In the genomic region with DNA sequence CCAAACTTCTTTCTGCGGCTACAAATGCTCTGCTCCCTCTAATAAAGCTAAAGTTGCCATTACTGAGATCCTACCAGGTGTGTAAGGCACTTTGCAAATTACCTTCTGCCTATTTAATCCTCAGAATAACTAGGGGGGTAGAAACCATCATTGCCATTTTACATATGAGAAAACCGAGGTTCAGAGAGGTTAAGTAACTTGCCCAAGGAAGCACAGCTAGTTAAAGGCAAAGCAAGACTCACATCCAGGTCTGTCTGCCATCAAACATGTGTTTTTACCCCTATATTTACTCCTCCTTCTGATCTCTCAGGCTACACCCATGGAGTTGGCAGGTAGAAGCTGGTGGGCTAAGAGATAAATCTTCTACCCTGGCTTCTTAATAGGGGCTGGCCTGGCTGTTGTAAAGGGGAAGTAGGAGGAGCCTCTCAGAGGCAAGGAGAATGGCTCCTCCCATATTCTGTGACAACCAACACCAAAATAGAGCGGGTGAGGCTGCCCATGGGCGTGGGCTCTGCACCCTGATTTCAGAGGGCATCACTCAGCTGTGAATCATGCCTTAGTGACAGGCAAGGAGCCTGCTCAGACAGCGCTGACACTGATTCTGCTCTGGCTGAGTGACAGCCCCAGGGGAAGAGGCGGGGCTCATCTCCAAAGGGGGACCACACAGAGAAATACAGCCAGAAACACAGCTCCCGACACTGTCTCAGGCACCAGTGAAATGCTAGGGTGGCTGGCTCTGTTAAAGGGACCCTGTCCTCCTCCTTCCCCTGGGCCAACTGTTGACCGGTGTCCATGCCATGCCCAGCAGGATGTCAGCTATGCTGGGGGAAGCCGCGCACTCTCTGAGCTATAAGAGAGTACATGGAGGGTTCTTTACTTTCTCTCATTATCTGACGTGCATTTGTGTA, we compare ENCODE assay signal across 8 cellular contexts.
A peak's percentile ranks its signal among the peaks of the same experiment; 100 is the strongest.
DNase-seq lines count a peak whose midpoint lies in the region; ATAC-seq, FAIRE-seq and TF ChIP-seq lines count a peak whose summit lies in the region.

No MANE protein-coding gene starts in this region.

- no peak for FAIRE-seq in kidney (lab: Jason Lieb, UNC)

- H3K9me3 ChIP-seq in kidney (ENCODE audit: control insufficient read depth in 1 of 2, low read length in 2 of 2), result no peaks in the 10 kb centered on the region

- H3K4me3 ChIP-seq in astrocyte of the cerebellum (ENCODE audit: low read depth, low read length) (peak overlapping the region; percentile 22), kidney (ENCODE audit: low read length in 2 of 2) (no peak overlapping the region)

- DNase-seq in AG20443 (ENCODE audit: low spot score), result peak; percentile 75
- DNase-seq in T-helper 22 cell (ENCODE audit: low read depth), result peak; percentile 58
- no peak for DNase-seq in astrocyte of the cerebellum (ENCODE audit: low read depth)
- DNase-seq in kidney tubule cell (ENCODE audit: low spot score), result peak; percentile 87
- peak; percentile 69 for DNase-seq in stimulated activated CD4-positive, alpha-beta T cell treated with anti-CD3 and anti-CD28 coated beads, Interleukin-4, amount 100 ng/mL, for 24 hours
- DNase-seq in kidney, result no peak

- H3K27ac ChIP-seq in kidney (ENCODE audit: low read depth in 2 of 2, low read length in 2 of 2), result no peak overlapping the region

- TF ChIP-seq CTCF in astrocyte of the cerebellum (IDR thresholded peaks at IDR 0.05; ENCODE audit: low read depth, low read length, missing control alignments), result no peak
- TF ChIP-seq CTCF in kidney (IDR thresholded peaks at IDR 0.05; ENCODE audit: borderline replicate concordance, extremely low read depth, insufficient read depth), result no peak

- no peaks in the 10 kb centered on the region for H3K4me1 ChIP-seq in kidney (ENCODE audit: control insufficient read depth in 1 of 2, insufficient read depth in 1 of 2, low read depth in 1 of 2, low read length in 2 of 2)

- ATAC-seq in GM19467 (IDR thresholded peaks at IDR 0.05; ENCODE audit: unreplicated experiment), result peak; percentile 78
- ATAC-seq in HG03571 (IDR thresholded peaks at IDR 0.05; ENCODE audit: unreplicated experiment), result peak; percentile 74

- no peak overlapping the region for H3K9ac ChIP-seq in kidney (ENCODE audit: low read length in 2 of 2)

- in situ Hi-C loops in astrocyte of the cerebellum (cut with HindIII; ENCODE audit: low sequenced_read_pairs), result loop anchor here (5.0 kb wide), 1 partner anchor 49 kb away; no protein-coding TSS in a partner anchor

- H3K36me3 ChIP-seq in kidney (ENCODE audit: control insufficient read depth in 1 of 2, insufficient read depth in 2 of 2, low read length in 2 of 2), result no peaks in the 10 kb centered on the region

- intact Hi-C loops in kidney (cut with DNase I), result no loop called here

Comparison
In these comparisons a context has a peak if more than half of its experiments do, and no peak if none do; other contexts are left out.
1. DNase-seq: peak in AG20443 (single experiment), T-helper 22 cell (single experiment), kidney tubule cell (single experiment) and stimulated activated CD4-positive, alpha-beta T cell treated with anti-CD3 and anti-CD28 coated beads, Interleukin-4, amount 100 ng/mL, for 24 hours (single experiment); none in astrocyte of the cerebellum (single experiment) and kidney (single experiment).